Comparison of ENCODE assay signal across 8 cellular contexts in the genomic region with DNA sequence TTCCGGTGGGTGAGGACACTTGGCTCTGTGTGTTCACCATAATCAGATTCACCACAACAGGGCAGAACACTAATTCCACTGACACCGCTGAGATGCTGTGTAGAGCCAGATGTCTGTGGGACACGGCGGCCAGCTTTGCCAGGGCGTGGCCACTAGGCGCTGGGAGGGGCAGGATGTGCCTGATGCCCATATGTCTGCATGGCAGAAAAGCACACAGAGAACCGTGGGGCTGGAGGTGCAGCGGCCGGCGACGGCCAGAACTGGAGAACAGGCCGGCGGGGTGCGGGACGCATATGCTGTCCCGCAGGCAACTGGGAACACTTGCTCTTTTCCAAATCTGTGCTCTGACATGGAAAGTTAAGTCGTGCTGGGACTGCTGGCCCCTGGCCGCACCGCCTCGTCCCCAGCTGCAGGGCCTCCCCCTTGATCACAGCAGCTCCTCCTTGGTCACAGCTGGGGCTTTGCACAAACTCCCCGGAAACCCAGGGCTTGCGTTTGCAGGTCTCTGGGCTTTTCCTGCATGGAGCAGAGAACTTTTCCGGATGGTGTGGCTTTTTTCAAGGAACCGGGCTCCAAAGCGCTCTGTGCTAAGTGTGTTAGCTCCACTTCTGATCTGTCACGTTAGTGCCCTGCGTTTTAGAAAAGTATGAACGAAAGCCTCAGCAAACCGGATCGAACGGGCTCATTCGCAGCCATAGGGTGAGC.
A peak's percentile ranks its signal among the peaks of the same experiment; 100 is the strongest.
DNase-seq lines count a peak whose midpoint lies in the region; ATAC-seq and TF ChIP-seq lines count a peak whose summit lies in the region.

No MANE protein-coding gene starts in this region.

- ATAC-seq in GM18873 (IDR thresholded peaks at IDR 0.05; ENCODE audit: low FRiP score, unreplicated experiment): peak; percentile 25
- ATAC-seq in HG03139 (IDR thresholded peaks at IDR 0.05; ENCODE audit: unreplicated experiment): peak; percentile 14
- ATAC-seq in HG02610 (IDR thresholded peaks at IDR 0.05; ENCODE audit: unreplicated experiment): no peak

- H3K4me3 ChIP-seq in coronary artery: peak overlapping the region; percentile 30

- DNase-seq in T-helper 1 cell (peak in 4 of 5 donors; percentile 26 to 85 (median 33)), coronary artery (ENCODE audit: low spot score) (no peak), retina (peak; percentile 34), epidermal melanocyte (ENCODE audit: insufficient read length, low spot score) (no peak), DMS114 treated with DMSO at 0.1 percent for 48 hours (lab: John Stamatoyannopoulos, UW; ENCODE audit: unreplicated experiment) (no peak)

- H3K27ac ChIP-seq in coronary artery: peak overlapping the region in 1 of 2 donors; percentile 68

- no peak for TF ChIP-seq CTCF in coronary artery (IDR thresholded peaks at IDR 0.05)

Comparison
In these comparisons a context has a peak if more than half of its experiments do, and no peak if none do; other contexts are left out.
1. DNase-seq: peak in T-helper 1 cell (4 of 5) and retina (single experiment); none in coronary artery (single experiment), epidermal melanocyte (single experiment) and DMS114 treated with DMSO at 0.1 percent for 48 hours (single experiment).